ENCODE assay signal across 21 cellular contexts in the genomic region with DNA sequence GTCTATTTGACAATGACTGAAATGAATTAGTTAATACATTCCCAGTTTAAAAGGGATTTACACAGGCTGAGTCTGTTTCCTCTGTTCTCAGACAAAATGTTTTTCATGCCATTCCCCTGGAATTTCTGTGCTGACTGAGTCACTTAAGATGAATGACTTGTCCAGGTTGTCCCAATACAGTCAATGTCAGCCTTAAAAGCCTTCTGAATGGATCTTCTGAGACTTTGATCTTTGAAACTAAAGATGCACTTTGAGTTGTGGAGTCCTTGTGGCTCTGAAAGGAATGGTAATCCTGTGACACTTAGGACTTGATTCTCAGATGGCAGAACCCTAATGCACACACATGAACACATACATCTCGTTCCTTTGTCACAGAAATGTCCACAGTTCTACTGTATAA.
A peak's percentile ranks its signal among the peaks of the same experiment; 100 is the strongest.
DNase-seq lines count a peak whose midpoint lies in the region; ATAC-seq, FAIRE-seq and TF ChIP-seq lines count a peak whose summit lies in the region.
"Had no signal": no experiment of that assay in that cellular context is flagged by ENCODE, and none has a peak within 500 bp of the region (broad histone marks: within the 10 kb centered on the region; RNA-seq: fewer than 3 reads in every experiment).

No MANE protein-coding gene starts in this region.

- H3K4me3 ChIP-seq in bronchial epithelial cell (ENCODE audit: low read depth, low read length) (no peak overlapping the region), body of pancreas (no peak overlapping the region)
- H3K4me3 ChIP-seq: BLaER1, GM12878, SJCRH30 had no signal

- H3K9me3 ChIP-seq in body of pancreas: no peaks in the 10 kb centered on the region
- H3K9me3 ChIP-seq: SJCRH30 had no signal

- H3K27me3 ChIP-seq in bronchial epithelial cell (ENCODE audit: control insufficient read depth, insufficient read depth, low read length): no peaks in the 10 kb centered on the region
- no peaks in the 10 kb centered on the region for H3K27me3 ChIP-seq in body of pancreas
- H3K27me3 ChIP-seq: BLaER1, SJCRH30 had no signal

- H3K36me3 ChIP-seq in bronchial epithelial cell (ENCODE audit: control insufficient read depth, insufficient read depth, low read length) (no peaks in the 10 kb centered on the region), body of pancreas (replicated peaks in 1 of 2; ENCODE audit: insufficient read depth in 1 of 2, low read depth in 2 of 2) (no peaks in the 10 kb centered on the region)
- H3K36me3 ChIP-seq: BLaER1, SJCRH30 had no signal

- TF ChIP-seq POLR2A in body of pancreas (IDR thresholded peaks at IDR 0.05): no peak

- H3K4me1 ChIP-seq in body of pancreas: no peaks in the 10 kb centered on the region
- H3K4me1 ChIP-seq: SJCRH30 had no signal

- intact Hi-C loops in body of pancreas (cut with DNase I): no loop called here

- DNase-seq in RCC 7860 (ENCODE audit: low spot score): peak; percentile 19
- peak; percentile 3 for DNase-seq in bronchial epithelial cell (ENCODE audit: low read depth)
- peak; percentile 71 for DNase-seq in islet precursor cell
- peak; percentile 6 for DNase-seq in urothelium cell line (ENCODE audit: low spot score)
- DNase-seq in body of pancreas: no peak
- DNase-seq in HUDEP-2 (lab: John Stamatoyannopoulos, UW; ENCODE audit: unreplicated experiment in 76 of 76): no peak
- no peak for DNase-seq in 8988T
- DNase-seq: ACHN; CD4-positive, alpha-beta T cell; COR-L47; DMS79 treated with DMSO at 0.1 percent for 48 hours; KBM-7; MM.1S; NCI-H1048; NCI-H1417 treated with DMSO at 0.1 percent for 48 hours; NCI-H187 treated with DMSO at 0.1 percent for 48 hours; NCI-H2107; SJCRH30 had no signal

- H3K27ac ChIP-seq in body of pancreas: no peak overlapping the region
- H3K27ac ChIP-seq: BLaER1, SJCRH30 had no signal

- WGBS in body of pancreas, 2 donors: 28 to 30% methylated on average over 1 of the region's 1 CpG

- peak; percentile 8 for FAIRE-seq in RCC 7860 (lab: Jason Lieb, UNC)
- FAIRE-seq in bronchial epithelial cell (lab: Jason Lieb, UNC): no peak
- FAIRE-seq in urothelium cell line (lab: Jason Lieb, UNC): no peak
- FAIRE-seq: GM12878 had no signal

- no peak for ATAC-seq in body of pancreas
- ATAC-seq: GM12878, Panc1 had no signal

- TF ChIP-seq CTCF in bronchial epithelial cell (IDR thresholded peaks at IDR 0.05; ENCODE audit: insufficient read depth, low read length, severe bottlenecking): no peak
- TF ChIP-seq CTCF in body of pancreas (IDR thresholded peaks at IDR 0.05): no peak

Comparison
In these comparisons a context has a peak if more than half of its experiments do, and no peak if none do; other contexts are left out.
1. DNase-seq: peak in RCC 7860 (single experiment), bronchial epithelial cell (single experiment), islet precursor cell (single experiment) and urothelium cell line (single experiment); none in body of pancreas (0 of 4), HUDEP-2 (0 of 76) and 8988T (single experiment).